Comparison of ENCODE assay signal across 18 cellular contexts in genomic region chr15:74411686-74412085, GRCh38. TPM values are rescaled to one million over a fixed set of nuclear protein-coding genes. Genes with fewer than 3 reads are reported as not detected.
"Had no signal": no experiment of that assay in that cellular context is flagged by ENCODE, and none has a peak within 500 bp of the region (broad histone marks: within the 10 kb centered on the region; RNA-seq: fewer than 3 reads in every experiment).

No MANE protein-coding gene starts in this region.

- H3K4me3 ChIP-seq: coronary artery, right atrium auricular region, thyroid gland, uterus had no signal

- H3K4me1 ChIP-seq: thyroid gland, uterus had no signal

- DNase-seq: activated naive CD4-positive, alpha-beta T cell treated with anti-CD3 and anti-CD28 coated beads, Interleukin-2, amount 50 U/mL, for 16 hours; amniotic stem cell; central memory CD4-positive, alpha-beta T cell; effector CD8-positive, alpha-beta T cell; foreskin fibroblast; kidney glomerular epithelial cell; left ventricle myocardium superior; naive thymus-derived CD8-positive, alpha-beta T cell; posterior cingulate gyrus; small intestine; SW 1271; thyroid gland; uterus had no signal

- H3K9me3 ChIP-seq: right atrium auricular region, thyroid gland, uterus had no signal

- H3K27ac Mint-ChIP-seq: brain; memory B cell; T-helper 2 cell treated with Interferon-gamma antibody and Interleukin-4, amounts not matched to agents 5 μg/mL and 100 μg/mL, for 36 hours had no signal

- H3K27ac ChIP-seq: coronary artery, right atrium auricular region, thyroid gland, uterus had no signal

- H3K27me3 ChIP-seq: right atrium auricular region, thyroid gland, uterus had no signal

- ATAC-seq: left ventricle myocardium superior; naive thymus-derived CD8-positive, alpha-beta T cell had no signal

- H3K4me3 Mint-ChIP-seq: brain; memory B cell; naive thymus-derived CD8-positive, alpha-beta T cell; T-helper 2 cell treated with Interferon-gamma antibody and Interleukin-4, amounts not matched to agents 5 μg/mL and 100 μg/mL, for 36 hours had no signal

- H3K9me3 Mint-ChIP-seq: memory B cell; naive thymus-derived CD8-positive, alpha-beta T cell; T-helper 2 cell treated with Interferon-gamma antibody and Interleukin-4, amounts not matched to agents 5 μg/mL and 100 μg/mL, for 36 hours had no signal

- H3K27me3 Mint-ChIP-seq: brain; memory B cell; naive thymus-derived CD8-positive, alpha-beta T cell had no signal

- H3K36me3 ChIP-seq: thyroid gland, uterus had no signal

RNA-seq across cellular contexts. Expression of gene CYP11A1, which starts 44.2 kb away (rescaled TPM):
- total RNA-seq: naive thymus-derived CD8-positive, alpha-beta T cell had no signal
- polyA plus RNA-seq: naive thymus-derived CD8-positive, alpha-beta T cell had no signal
